Comparison of ENCODE assay signal across 8 cellular contexts in the genomic region with DNA sequence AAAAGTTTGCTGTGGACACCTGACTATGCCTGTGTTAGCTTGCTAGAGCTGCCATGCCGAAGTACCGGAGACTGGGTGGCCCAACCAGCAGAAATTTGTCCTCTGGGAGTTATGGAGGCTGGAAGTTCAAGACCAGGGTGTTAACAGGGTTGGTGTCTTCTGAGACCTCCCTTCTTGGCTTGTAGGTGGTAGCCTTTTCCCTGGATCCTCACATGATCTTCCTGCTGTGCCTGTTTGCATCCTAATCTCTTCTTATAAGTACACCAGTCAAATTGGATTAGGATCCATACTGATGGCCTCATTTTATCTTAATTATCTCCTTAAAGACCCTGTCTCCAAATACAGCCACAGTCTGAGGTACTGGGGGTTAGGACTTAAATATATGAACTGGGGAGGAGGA. TPM values are rescaled to one million over a fixed set of nuclear protein-coding genes. Genes with fewer than 3 reads are reported as not detected.
A peak's percentile ranks its signal among the peaks of the same experiment; 100 is the strongest.
DNase-seq lines count a peak whose midpoint lies in the region; ATAC-seq and TF ChIP-seq lines count a peak whose summit lies in the region.

No MANE protein-coding gene starts in this region.

- H3K4me1 ChIP-seq in BE2C: peaks cover 4% of the 10 kb centered on the region; the same call in 1 of the 2 replicates

- no peaks in the 10 kb centered on the region for H3K9me3 ChIP-seq in BE2C

- H3K27ac ChIP-seq in coronary artery: no peak overlapping the region

- no peak for TF ChIP-seq CTCF in BE2C (IDR thresholded peaks at IDR 0.05; ENCODE audit: low read depth, low read length)
- TF ChIP-seq CTCF in LNCaP clone FGC (IDR thresholded peaks at IDR 0.05; ENCODE audit: control insufficient read depth, extremely low read depth, insufficient read depth): no peak
- TF ChIP-seq CTCF in coronary artery (IDR thresholded peaks at IDR 0.05): no peak
- no peak for TF ChIP-seq CTCF in natural killer cell (IDR thresholded peaks at IDR 0.05)

- H3K4me3 Mint-ChIP-seq in natural killer cell: peak overlapping the region; percentile 95

- H3K9me3 Mint-ChIP-seq in natural killer cell: no peaks in the 10 kb centered on the region

- DNase-seq in BE2C: no peak
- DNase-seq in LNCaP clone FGC (ENCODE audit: low read depth): no peak
- peak; percentile 38 for DNase-seq in coronary artery (ENCODE audit: low spot score)
- no peak for DNase-seq in natural killer cell
- no peak for DNase-seq in cortex of kidney (lab: John Stamatoyannopoulos, UW)
- no peak for DNase-seq in activated CD8-positive, alpha-beta memory T cell treated with anti-CD3 and anti-CD28 coated beads, Interleukin-2, amount 50 U/mL, for 4 hours
- DNase-seq in NCI-H2171 treated with DMSO at 0.1 percent for 48 hours (lab: John Stamatoyannopoulos, UW): no peak

- H3K27me3 Mint-ChIP-seq in natural killer cell (ENCODE audit: low read depth in 2 of 2): no peaks in the 10 kb centered on the region

- no peaks in the 10 kb centered on the region for H3K27me3 ChIP-seq in BE2C

- ATAC-seq in natural killer cell: no peak
- no peak for ATAC-seq in GM18520 (IDR thresholded peaks at IDR 0.05; ENCODE audit: unreplicated experiment)

- intact Hi-C loops in natural killer cell (cut with micrococcal nuclease): no loop called here

- peak overlapping the region; percentile 79 for H3K4me3 ChIP-seq in BE2C (ENCODE audit: low read depth, low read length)
- peak overlapping the region; percentile 94 for H3K4me3 ChIP-seq in LNCaP clone FGC (ENCODE audit: low read depth, low read length)
- peak overlapping the region; percentile 76 for H3K4me3 ChIP-seq in coronary artery

- H3K36me3 ChIP-seq in BE2C: no peaks in the 10 kb centered on the region; the same call in 1 of the 2 replicates

- no peaks in the 10 kb centered on the region for H3K36me3 Mint-ChIP-seq in natural killer cell

- peak overlapping the region; percentile 64 to 86 for H3K27ac Mint-ChIP-seq in natural killer cell

- H3K4me1 Mint-ChIP-seq in natural killer cell: peaks cover 20 to 31% of the 10 kb centered on the region in 2 donors

RNA-seq across cellular contexts. Expression of a gene that starts 0.8 kb away (rescaled TPM):
- polyA plus RNA-seq in BE2C (2012; ENCODE audit: insufficient read depth, insufficient read length, low read depth): 22.9 TPM
- total RNA-seq in natural killer cell: 1 to 10 TPM; 1.2 to 2.8 (median 2.6) TPM
